Comparison of ENCODE assay signal across 3 cellular contexts in the genomic region with DNA sequence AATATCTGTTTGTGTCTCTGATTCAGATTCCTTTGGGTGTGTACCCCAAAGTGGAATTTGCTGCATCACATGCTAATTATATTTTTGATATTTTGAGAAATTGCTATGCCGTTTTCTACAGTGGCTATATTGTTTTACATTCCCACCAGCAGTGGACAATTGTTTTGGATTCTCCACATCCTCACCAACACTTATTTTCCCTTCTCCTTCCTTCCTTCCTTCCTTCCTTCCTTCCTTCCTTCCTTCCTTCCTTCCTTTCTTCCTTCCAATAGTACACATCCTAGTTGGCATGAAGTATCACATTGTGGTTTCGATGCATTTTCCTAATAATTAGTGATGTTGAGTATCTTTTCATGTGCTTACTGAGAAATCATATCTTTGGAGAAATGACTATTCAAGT.
"Had no signal": no experiment of that assay in that cellular context is flagged by ENCODE, and none has a peak within 500 bp of the region (broad histone marks: within the 10 kb centered on the region; RNA-seq: fewer than 3 reads in every experiment).

No MANE protein-coding gene starts in this region.

- DNase-seq: GDM1, GF-D8 had no signal

- H3K4me3 ChIP-seq: GM12878 had no signal
